23 cellular contexts compared by ENCODE assay signal in the genomic region with DNA sequence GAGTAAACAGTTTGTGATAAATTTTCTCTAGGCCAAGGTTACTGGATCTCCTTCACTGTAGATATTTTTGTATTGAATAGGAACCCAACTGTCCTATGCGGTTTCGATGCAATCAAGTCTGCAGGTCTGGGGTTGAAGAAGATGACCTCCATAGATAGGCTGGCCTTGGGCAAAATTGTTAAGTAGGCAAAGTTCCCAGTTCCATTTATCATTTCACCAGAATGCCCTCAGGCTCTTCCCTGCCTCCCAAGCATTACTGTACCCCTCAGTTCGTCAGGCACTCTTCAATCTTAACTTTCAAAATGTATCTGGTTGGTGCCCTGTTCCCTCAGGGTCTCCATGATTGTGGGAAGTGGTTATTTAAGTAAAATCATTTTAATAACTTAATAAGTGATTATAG.
A peak's percentile ranks its signal among the peaks of the same experiment; 100 is the strongest.
DNase-seq lines count a peak whose midpoint lies in the region; ATAC-seq and TF ChIP-seq lines count a peak whose summit lies in the region.
"Had no signal": no experiment of that assay in that cellular context is flagged by ENCODE, and none has a peak within 500 bp of the region (broad histone marks: within the 10 kb centered on the region; RNA-seq: fewer than 3 reads in every experiment).

No MANE protein-coding gene starts in this region.

- no peak overlapping the region for H2BK5ac ChIP-seq in H9 (ENCODE audit: insufficient read length, low read length)

- H3K27me3 Mint-ChIP-seq in H9 (ENCODE audit: low read depth) = no peaks in the 10 kb centered on the region
- H3K27me3 Mint-ChIP-seq: CD4-positive, alpha-beta memory T cell; CD4-positive, CD25-positive, alpha-beta regulatory T cell; CD8-positive, alpha-beta memory T cell had no signal

- no peak overlapping the region for H3K14ac ChIP-seq in H9 (ENCODE audit: insufficient read depth, low read length)

- H2AK5ac ChIP-seq in H9 (ENCODE audit: insufficient read length, low read length) = no peak overlapping the region

- H3K18ac ChIP-seq in H9 (ENCODE audit: insufficient read length, low read depth, low read length) = no peak overlapping the region

- no peak overlapping the region for H3K4ac ChIP-seq in H9 (ENCODE audit: low read depth, low read length)

- no peaks in the 10 kb centered on the region for H4K20me1 ChIP-seq in H9 (ENCODE audit: control insufficient read depth, insufficient read depth, insufficient read length)
- H4K20me1 ChIP-seq: BLaER1 had no signal

- H2AFZ ChIP-seq in H9 (ENCODE audit: low read length) = no peak overlapping the region

- DNase-seq in ELF-1 (ENCODE audit: low read depth, low spot score) (peak; percentile 55), H9 (no peak), RPMI7951 (ENCODE audit: low read depth) (peak; percentile 10), MG63 (no peak)
- DNase-seq: 8988T; ACHN; BE2C; C1 segment of cervical spinal cord; CD4-positive, alpha-beta memory T cell; CD4-positive, CD25-positive, alpha-beta regulatory T cell; CD8-positive, alpha-beta memory T cell; COR-L47; DMS 273 treated with DMSO at 0.1 percent for 48 hours; DMS153; DMS53; DMS79; DND-41; EL; GF-D8 had no signal

- H2BK20ac ChIP-seq in H9 (ENCODE audit: low read depth, low read length, poor library complexity, severe bottlenecking) = no peak overlapping the region

- H3K4me3 Mint-ChIP-seq in H9 = no peak overlapping the region
- H3K4me3 Mint-ChIP-seq: CD14-positive monocyte; CD4-positive, CD25-positive, alpha-beta regulatory T cell; CD8-positive, alpha-beta memory T cell had no signal

- H3K23ac ChIP-seq in H9 (ENCODE audit: insufficient read length, low read depth, low read length) = no peak overlapping the region

- H3K9ac ChIP-seq in H9 (ENCODE audit: extremely low read depth, insufficient read length, low read length) = no peak overlapping the region
- H3K9ac ChIP-seq: BLaER1 had no signal

- no peaks in the 10 kb centered on the region for H3K79me1 ChIP-seq in H9 (ENCODE audit: insufficient read depth, low read depth, low read length, poor library complexity, severe bottlenecking)

- H3K9me3 ChIP-seq in H9 (ENCODE audit: control insufficient read depth, low read depth, low read length) = no peaks in the 10 kb centered on the region
- H3K9me3 ChIP-seq in MG63 = no peaks in the 10 kb centered on the region
- H3K9me3 ChIP-seq: BE2C had no signal

- H2BK15ac ChIP-seq in H9 (ENCODE audit: low read depth, low read length) = no peak overlapping the region

- no peak for TF ChIP-seq CTCF in H9 (conservative IDR thresholded peaks at IDR 0.05)

- H3K9me3 Mint-ChIP-seq in H9 = no peaks in the 10 kb centered on the region; a peak in 1 of 5 replicates

- no peak overlapping the region for H4K8ac ChIP-seq in H9 (replicated peaks; ENCODE audit: insufficient read length, low read depth, low read length)

- no peak overlapping the region for H3K56ac ChIP-seq in H9 (ENCODE audit: insufficient read length, low read depth, low read length)

- H3K36me3 ChIP-seq in MG63 = no peaks in the 10 kb centered on the region
- H3K36me3 ChIP-seq: BE2C, BLaER1 had no signal

- H3K4me1 ChIP-seq in H9 (ENCODE audit: insufficient read depth, low read length) = peaks cover 7% of the 10 kb centered on the region; the same call in 1 of the 2 replicates
- H3K4me1 ChIP-seq: BE2C, BLaER1 had no signal

- peaks cover 0 to 2% (median 1%) of the 10 kb centered on the region in 3 experiments; a peak in 3 of 7 replicates for H3K36me3 Mint-ChIP-seq in H9 (ENCODE audit: insufficient read depth in 1 of 3, low read depth in 3 of 3)
- H3K36me3 Mint-ChIP-seq: CD14-positive monocyte; CD4-positive, alpha-beta memory T cell; CD4-positive, CD25-positive, alpha-beta regulatory T cell; CD8-positive, alpha-beta memory T cell had no signal

- no CpG with 5 or more reads among the region's 3 CpGs for WGBS in H9 (ENCODE audit: extremely low coverage, insufficient read length, low lambda C conversion rate)

- peaks cover 17 to 23% of the 10 kb centered on the region in 2 experiments for H3K4me1 Mint-ChIP-seq in H9
- H3K4me1 Mint-ChIP-seq: CD14-positive monocyte; CD4-positive, alpha-beta memory T cell; CD4-positive, CD25-positive, alpha-beta regulatory T cell; CD8-positive, alpha-beta memory T cell had no signal

- no peak overlapping the region for H3K4me3 ChIP-seq in MG63
- H3K4me3 ChIP-seq: BLaER1 had no signal

- H4K5ac ChIP-seq in H9 (ENCODE audit: insufficient read length, low read depth, low read length) = no peak overlapping the region

- H3K79me2 ChIP-seq in H9 (ENCODE audit: insufficient read depth, low read length) = no peaks in the 10 kb centered on the region

- no peak overlapping the region for H3T11ph ChIP-seq in H9 (ENCODE audit: low read length)

- no peak overlapping the region for H3K27ac ChIP-seq in H9 (ENCODE audit: insufficient read length, low read depth, low read length)
- H3K27ac ChIP-seq: BLaER1 had no signal

- H2BK120ac ChIP-seq in H9 (ENCODE audit: low read depth, low read length, poor library complexity, severe bottlenecking) = no peak overlapping the region

- no peaks in the 10 kb centered on the region for H3K27me3 ChIP-seq in H9 (ENCODE audit: insufficient read depth, low read length)
- no peaks in the 10 kb centered on the region for H3K27me3 ChIP-seq in MG63
- H3K27me3 ChIP-seq: BE2C, BLaER1 had no signal

- ATAC-seq in GM21529 (IDR thresholded peaks at IDR 0.05; ENCODE audit: unreplicated experiment) (no peak), GM19351 (IDR thresholded peaks at IDR 0.05; ENCODE audit: unreplicated experiment) (no peak)

- H4K91ac ChIP-seq in H9 (ENCODE audit: insufficient read length, low read depth, low read length) = no peak overlapping the region

- no peaks in the 10 kb centered on the region for H3K23me2 ChIP-seq in H9 (ENCODE audit: insufficient read length, low read depth, low read length, poor library complexity, severe bottlenecking)

- no peak overlapping the region for H3K4me2 ChIP-seq in H9 (ENCODE audit: insufficient read depth, insufficient read length, low read length)
- H3K4me2 ChIP-seq: BLaER1 had no signal

- peak overlapping the region in 2 of 3 experiments; percentile 25 to 42; a peak in 3 of 7 replicates for H3K27ac Mint-ChIP-seq in H9
- H3K27ac Mint-ChIP-seq: CD14-positive monocyte; CD4-positive, alpha-beta memory T cell; CD4-positive, CD25-positive, alpha-beta regulatory T cell; CD8-positive, alpha-beta memory T cell had no signal

- no peak overlapping the region for H2BK12ac ChIP-seq in H9 (ENCODE audit: insufficient read length, low read depth, low read length)

Comparison
In these comparisons a context has a peak if more than half of its experiments do, and no peak if none do; other contexts are left out.
1. DNase-seq: peak in ELF-1 (single experiment) and RPMI7951 (single experiment); none in H9 (single experiment) and MG63 (single experiment).